3 cellular contexts compared by ENCODE assay signal in genomic region chr19:33147538-33147937, GRCh38.
TF ChIP-seq lines count a peak whose summit lies in the region.

No MANE protein-coding gene starts in this region.

TF ChIP-seq in HepG2, 621 proteins besides CTCF, POLR2A, EP300 and RAD21:
- TF ChIP-seq ZNF788 (CRISPR knock-in tag; IDR thresholded peaks at IDR 0.05; ENCODE audit: borderline replicate concordance) (no peak), GATAD1 (CRISPR knock-in tag; IDR thresholded peaks at IDR 0.05) (no peak), SKI (IDR thresholded peaks at IDR 0.05; ENCODE audit: partially characterized antibody) (no peak), ATF1 (CRISPR knock-in tag; IDR thresholded peaks at IDR 0.05) (no peak), JUND (CRISPR knock-in tag; IDR thresholded peaks at IDR 0.05) (no peak), ZNF12 (CRISPR knock-in tag; IDR thresholded peaks at IDR 0.05) (no peak), FOXP1 (IDR thresholded peaks at IDR 0.05) (no peak), FOXP1 (CRISPR knock-in tag; IDR thresholded peaks at IDR 0.05) (no peak), ZNF781 (CRISPR knock-in tag; IDR thresholded peaks at IDR 0.05; ENCODE audit: borderline replicate concordance, not compliant biosample characterization) (no peak)
TF ChIP-seq in HepG2: peak in this region for 0.

TF ChIP-seq in HEK293, 187 proteins besides CTCF, POLR2A, EP300 and RAD21:
- no peak for TF ChIP-seq MEIS1 (CRISPR knock-in tag; IDR thresholded peaks at IDR 0.05; ENCODE audit: borderline replicate concordance)
- peak; percentile 27; the same call in 1 of the 2 replicates for TF ChIP-seq EGR2 (tag by site-specific recombination; IDR thresholded peaks at IDR 0.05; ENCODE audit: low read depth)

TF ChIP-seq in WTC11, 78 proteins besides CTCF, POLR2A, EP300 and RAD21:
- TF ChIP-seq AFF4 (CRISPR knock-in tag; IDR thresholded peaks at IDR 0.05; ENCODE audit: borderline replicate concordance) (no peak), HMGXB4 (CRISPR knock-in tag; IDR thresholded peaks at IDR 0.05) (no peak), ZSCAN18 (CRISPR knock-in tag; IDR thresholded peaks at IDR 0.05) (no peak)
